Comparison of ENCODE assay signal across 1 cellular context in the genomic region with DNA sequence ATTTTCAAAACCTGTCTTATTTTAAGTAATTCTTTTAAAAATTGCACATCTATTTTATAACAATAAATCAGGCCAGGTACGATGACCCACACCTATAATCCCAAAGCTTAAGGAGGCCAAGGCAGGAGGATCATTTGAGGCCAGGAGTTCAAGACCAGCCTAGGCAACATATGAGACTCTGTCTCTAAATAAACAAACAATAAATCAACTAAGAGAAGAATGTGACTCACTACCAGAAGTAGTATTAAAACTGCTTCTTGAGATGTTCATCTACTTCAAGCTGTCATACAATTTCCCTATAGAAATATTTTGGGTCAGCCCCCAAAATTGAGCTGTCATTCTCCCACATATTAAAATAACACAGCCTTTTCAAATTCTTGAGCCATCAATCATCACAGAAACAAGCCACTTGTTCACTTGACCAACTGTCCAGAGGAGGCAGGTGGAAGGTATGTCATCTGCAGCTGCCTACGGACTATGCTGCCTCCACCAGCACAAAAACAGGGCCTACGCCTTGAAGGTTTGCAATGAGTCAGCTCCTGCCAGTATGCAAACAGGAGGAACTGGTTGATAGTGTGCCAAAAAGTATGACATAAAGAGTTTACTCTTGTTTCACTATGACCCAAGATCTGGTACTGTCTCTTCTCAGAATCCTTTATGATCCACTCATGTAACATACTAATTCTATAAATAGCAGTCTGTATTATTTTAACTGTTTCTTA.
TF ChIP-seq lines count a peak whose summit lies in the region.

No MANE protein-coding gene starts in this region.

TF ChIP-seq in WTC11, 78 proteins besides CTCF, POLR2A, EP300 and RAD21 (continued from another document):
- TF ChIP-seq, protein P1, sequence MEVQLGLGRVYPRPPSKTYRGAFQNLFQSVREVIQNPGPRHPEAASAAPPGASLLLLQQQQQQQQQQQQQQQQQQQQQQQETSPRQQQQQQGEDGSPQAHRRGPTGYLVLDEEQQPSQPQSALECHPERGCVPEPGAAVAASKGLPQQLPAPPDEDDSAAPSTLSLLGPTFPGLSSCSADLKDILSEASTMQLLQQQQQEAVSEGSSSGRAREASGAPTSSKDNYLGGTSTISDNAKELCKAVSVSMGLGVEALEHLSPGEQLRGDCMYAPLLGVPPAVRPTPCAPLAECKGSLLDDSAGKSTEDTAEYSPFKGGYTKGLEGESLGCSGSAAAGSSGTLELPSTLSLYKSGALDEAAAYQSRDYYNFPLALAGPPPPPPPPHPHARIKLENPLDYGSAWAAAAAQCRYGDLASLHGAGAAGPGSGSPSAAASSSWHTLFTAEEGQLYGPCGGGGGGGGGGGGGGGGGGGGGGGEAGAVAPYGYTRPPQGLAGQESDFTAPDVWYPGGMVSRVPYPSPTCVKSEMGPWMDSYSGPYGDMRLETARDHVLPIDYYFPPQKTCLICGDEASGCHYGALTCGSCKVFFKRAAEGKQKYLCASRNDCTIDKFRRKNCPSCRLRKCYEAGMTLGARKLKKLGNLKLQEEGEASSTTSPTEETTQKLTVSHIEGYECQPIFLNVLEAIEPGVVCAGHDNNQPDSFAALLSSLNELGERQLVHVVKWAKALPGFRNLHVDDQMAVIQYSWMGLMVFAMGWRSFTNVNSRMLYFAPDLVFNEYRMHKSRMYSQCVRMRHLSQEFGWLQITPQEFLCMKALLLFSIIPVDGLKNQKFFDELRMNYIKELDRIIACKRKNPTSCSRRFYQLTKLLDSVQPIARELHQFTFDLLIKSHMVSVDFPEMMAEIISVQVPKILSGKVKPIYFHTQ (CRISPR knock-in tag; IDR thresholded peaks at IDR 0.05), result no peak
- TF ChIP-seq, protein P2, sequence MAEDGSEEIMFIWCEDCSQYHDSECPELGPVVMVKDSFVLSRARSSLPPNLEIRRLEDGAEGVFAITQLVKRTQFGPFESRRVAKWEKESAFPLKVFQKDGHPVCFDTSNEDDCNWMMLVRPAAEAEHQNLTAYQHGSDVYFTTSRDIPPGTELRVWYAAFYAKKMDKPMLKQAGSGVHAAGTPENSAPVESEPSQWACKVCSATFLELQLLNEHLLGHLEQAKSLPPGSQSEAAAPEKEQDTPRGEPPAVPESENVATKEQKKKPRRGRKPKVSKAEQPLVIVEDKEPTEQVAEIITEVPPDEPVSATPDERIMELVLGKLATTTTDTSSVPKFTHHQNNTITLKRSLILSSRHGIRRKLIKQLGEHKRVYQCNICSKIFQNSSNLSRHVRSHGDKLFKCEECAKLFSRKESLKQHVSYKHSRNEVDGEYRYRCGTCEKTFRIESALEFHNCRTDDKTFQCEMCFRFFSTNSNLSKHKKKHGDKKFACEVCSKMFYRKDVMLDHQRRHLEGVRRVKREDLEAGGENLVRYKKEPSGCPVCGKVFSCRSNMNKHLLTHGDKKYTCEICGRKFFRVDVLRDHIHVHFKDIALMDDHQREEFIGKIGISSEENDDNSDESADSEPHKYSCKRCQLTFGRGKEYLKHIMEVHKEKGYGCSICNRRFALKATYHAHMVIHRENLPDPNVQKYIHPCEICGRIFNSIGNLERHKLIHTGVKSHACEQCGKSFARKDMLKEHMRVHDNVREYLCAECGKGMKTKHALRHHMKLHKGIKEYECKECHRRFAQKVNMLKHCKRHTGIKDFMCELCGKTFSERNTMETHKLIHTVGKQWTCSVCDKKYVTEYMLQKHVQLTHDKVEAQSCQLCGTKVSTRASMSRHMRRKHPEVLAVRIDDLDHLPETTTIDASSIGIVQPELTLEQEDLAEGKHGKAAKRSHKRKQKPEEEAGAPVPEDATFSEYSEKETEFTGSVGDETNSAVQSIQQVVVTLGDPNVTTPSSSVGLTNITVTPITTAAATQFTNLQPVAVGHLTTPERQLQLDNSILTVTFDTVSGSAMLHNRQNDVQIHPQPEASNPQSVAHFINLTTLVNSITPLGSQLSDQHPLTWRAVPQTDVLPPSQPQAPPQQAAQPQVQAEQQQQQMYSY (CRISPR knock-in tag; IDR thresholded peaks at IDR 0.05), result no peak
- no peak for TF ChIP-seq ZNF121 (CRISPR knock-in tag; IDR thresholded peaks at IDR 0.05)
- no peak for TF ChIP-seq TEAD1 (CRISPR knock-in tag; IDR thresholded peaks at IDR 0.05)
- TF ChIP-seq PRRX2 (CRISPR knock-in tag; IDR thresholded peaks at IDR 0.05), result no peak
- no peak for TF ChIP-seq ZNF396 (CRISPR knock-in tag; IDR thresholded peaks at IDR 0.05; ENCODE audit: borderline replicate concordance)
- TF ChIP-seq ATF3 (CRISPR knock-in tag; conservative IDR thresholded peaks at IDR 0.05), result no peak
